ENCODE assay signal across 18 cellular contexts in the genomic region with DNA sequence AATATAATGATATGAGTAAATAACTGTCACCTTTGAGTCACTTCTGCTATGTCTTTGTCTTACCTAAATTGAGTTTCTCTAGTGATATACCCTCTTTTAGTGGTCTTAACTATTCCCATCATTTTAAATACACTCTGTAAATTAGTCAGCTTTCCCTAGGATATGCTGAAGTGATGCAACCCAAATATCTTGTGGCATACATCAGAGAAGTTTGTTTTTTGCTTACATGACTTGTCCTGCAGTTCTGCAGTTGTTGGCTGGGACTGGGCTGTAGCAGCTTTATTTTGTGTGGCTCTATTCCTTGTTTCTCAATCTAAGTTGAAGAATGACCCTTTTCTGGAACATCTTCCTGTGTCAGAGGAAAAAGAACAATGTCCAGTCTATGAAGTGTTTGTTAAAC.
DNase-seq lines count a peak whose midpoint lies in the region; ATAC-seq and TF ChIP-seq lines count a peak whose summit lies in the region.
"Had no signal": no experiment of that assay in that cellular context is flagged by ENCODE, and none has a peak within 500 bp of the region (broad histone marks: within the 10 kb centered on the region; RNA-seq: fewer than 3 reads in every experiment).

No MANE protein-coding gene starts in this region.

- H3K4me3 ChIP-seq in fibroblast of pulmonary artery (replicated peaks; ENCODE audit: low read depth, low read length) (no peak overlapping the region), skeletal muscle satellite cell (ENCODE audit: low read length) (no peak overlapping the region), ascending aorta (no peak overlapping the region)
- H3K4me3 ChIP-seq: tibial nerve had no signal

- H3K27ac ChIP-seq in ascending aorta: no peak overlapping the region
- H3K27ac ChIP-seq: parathyroid adenoma had no signal

- intact Hi-C loops in ascending aorta (cut with DNase I): no loop called here

- H3K27me3 ChIP-seq in skeletal muscle satellite cell (ENCODE audit: control insufficient read depth, insufficient read depth, low read length) (no peaks in the 10 kb centered on the region), ascending aorta (no peaks in the 10 kb centered on the region)
- H3K27me3 ChIP-seq: tibial nerve had no signal

- H3K9me3 ChIP-seq in skeletal muscle satellite cell (replicated peaks; ENCODE audit: low read length) (no peaks in the 10 kb centered on the region), ascending aorta (no peaks in the 10 kb centered on the region)
- H3K9me3 ChIP-seq: tibial nerve had no signal

- ATAC-seq in GM19035 (IDR thresholded peaks at IDR 0.05; ENCODE audit: unreplicated experiment) (no peak), GM18519 (IDR thresholded peaks at IDR 0.05; ENCODE audit: low FRiP score, unreplicated experiment) (no peak)
- ATAC-seq: activated CD8-positive, alpha-beta memory T cell treated with anti-CD3 and anti-CD28 coated beads, Interleukin-2, amount 10 ng/mL, durations not matched to agents 7 days and 5 days; left ventricle myocardium superior had no signal

- no peak overlapping the region for H3K4me2 ChIP-seq in skeletal muscle satellite cell (ENCODE audit: low read length)

- H3K36me3 ChIP-seq in skeletal muscle satellite cell (ENCODE audit: insufficient read depth, low read length) (peaks cover 48% of the 10 kb centered on the region), ascending aorta (peaks cover 5 to 42% of the 10 kb centered on the region in 2 donors)

- H3K9ac ChIP-seq in skeletal muscle satellite cell (ENCODE audit: low read depth, low read length): peak overlapping the region; percentile 33
- H3K9ac ChIP-seq: parathyroid adenoma had no signal

- H3K4me1 ChIP-seq in skeletal muscle satellite cell (ENCODE audit: control insufficient read depth, insufficient read depth, low read length): peaks cover 38% of the 10 kb centered on the region
- peaks cover 0 to 6% of the 10 kb centered on the region in 2 donors for H3K4me1 ChIP-seq in ascending aorta
- H3K4me1 ChIP-seq: parathyroid adenoma, tibial nerve had no signal

- DNase-seq in GM03348 (ENCODE audit: low spot score) (peak; percentile 63), amniotic epithelial cell (ENCODE audit: low read depth) (peak; percentile 95), fibroblast of pulmonary artery (ENCODE audit: low read depth) (peak; percentile 85), ascending aorta (ENCODE audit: low spot score in 2 of 2) (no peak)
- DNase-seq in activated CD8-positive, alpha-beta memory T cell treated with anti-CD3 and anti-CD28 coated beads for 24 hours: no peak
- DNase-seq: activated CD4-positive, CD25-positive, alpha-beta regulatory T cell treated with anti-CD3 and anti-CD28 coated beads, Interleukin-2, amount 50 U/mL, for 72 hours; activated CD8-positive, alpha-beta memory T cell treated with anti-CD3 and anti-CD28 coated beads, Interleukin-2, amount 10 ng/mL, durations not matched to agents 7 days and 5 days; activated gamma-delta T cell; CD4-positive, alpha-beta T cell; DMS79; left ventricle myocardium superior; NCI-H1930; NCI-H510A treated with DMSO at 0.1 percent for 48 hours had no signal

- TF ChIP-seq CTCF in fibroblast of pulmonary artery (IDR thresholded peaks at IDR 0.05; ENCODE audit: low read length, missing control alignments) (no peak), ascending aorta (IDR thresholded peaks at IDR 0.05) (no peak)

Comparison
In these comparisons a context has a peak if more than half of its experiments do, and no peak if none do; other contexts are left out.
1. DNase-seq: peak in GM03348 (single experiment), amniotic epithelial cell (single experiment) and fibroblast of pulmonary artery (single experiment); none in ascending aorta (0 of 2) and activated CD8-positive, alpha-beta memory T cell treated with anti-CD3 and anti-CD28 coated beads for 24 hours (single experiment).